7 cellular contexts compared by ENCODE assay signal in genomic region chr1:100038401-100039306, GRCh38.
A peak's percentile ranks its signal among the peaks of the same experiment; 100 is the strongest.
DNase-seq lines count a peak whose midpoint lies in the region; ATAC-seq and TF ChIP-seq lines count a peak whose summit lies in the region.

No MANE protein-coding gene starts in this region.

- peak; percentile 55 for TF ChIP-seq POLR2A in GM15510 (IDR thresholded peaks at IDR 0.05; ENCODE audit: borderline replicate concordance, extremely low read depth, insufficient read length)

- H3K27me3 ChIP-seq in kidney epithelial cell (ENCODE audit: control insufficient read depth, insufficient read depth, low read length) = no peaks in the 10 kb centered on the region

- peak; percentile 43 for ATAC-seq in HG02623 (IDR thresholded peaks at IDR 0.05; ENCODE audit: unreplicated experiment)

- TF ChIP-seq CTCF in kidney epithelial cell (IDR thresholded peaks at IDR 0.05; ENCODE audit: insufficient read depth, low read length, poor library complexity, severe bottlenecking) = no peak

- no peaks in the 10 kb centered on the region for H3K36me3 ChIP-seq in kidney epithelial cell (ENCODE audit: control insufficient read depth, insufficient read depth, low read length)

- H3K4me3 ChIP-seq in kidney epithelial cell (ENCODE audit: low read depth, low read length) = peak overlapping the region; percentile 99

- DNase-seq in NCI-H1417 (lab: John Stamatoyannopoulos, UW) = peak; percentile 54 to 88 (median 79)
- peak; percentile 53 for DNase-seq in activated CD4-positive, CD25-positive, alpha-beta regulatory T cell treated with anti-CD3 and anti-CD28 coated beads, Interleukin-2, amount 50 U/mL, for 16 hours (ENCODE audit: low read depth, low spot score)
- DNase-seq in central memory CD4-positive, alpha-beta T cell = peak; percentile 83
- no peak for DNase-seq in kidney epithelial cell (ENCODE audit: low read depth)
- DNase-seq in stimulated activated CD4-positive, alpha-beta T cell treated with anti-CD3 and anti-CD28 coated beads, Interleukin-1b, Interleukin-23, amount 100 ng/mL, for 24 hours (ENCODE audit: low read depth in 4 of 4, low spot score in 1 of 4) = peak; percentile 44 to 75 (median 61)
